1 cellular context compared by ENCODE assay signal in the genomic region with DNA sequence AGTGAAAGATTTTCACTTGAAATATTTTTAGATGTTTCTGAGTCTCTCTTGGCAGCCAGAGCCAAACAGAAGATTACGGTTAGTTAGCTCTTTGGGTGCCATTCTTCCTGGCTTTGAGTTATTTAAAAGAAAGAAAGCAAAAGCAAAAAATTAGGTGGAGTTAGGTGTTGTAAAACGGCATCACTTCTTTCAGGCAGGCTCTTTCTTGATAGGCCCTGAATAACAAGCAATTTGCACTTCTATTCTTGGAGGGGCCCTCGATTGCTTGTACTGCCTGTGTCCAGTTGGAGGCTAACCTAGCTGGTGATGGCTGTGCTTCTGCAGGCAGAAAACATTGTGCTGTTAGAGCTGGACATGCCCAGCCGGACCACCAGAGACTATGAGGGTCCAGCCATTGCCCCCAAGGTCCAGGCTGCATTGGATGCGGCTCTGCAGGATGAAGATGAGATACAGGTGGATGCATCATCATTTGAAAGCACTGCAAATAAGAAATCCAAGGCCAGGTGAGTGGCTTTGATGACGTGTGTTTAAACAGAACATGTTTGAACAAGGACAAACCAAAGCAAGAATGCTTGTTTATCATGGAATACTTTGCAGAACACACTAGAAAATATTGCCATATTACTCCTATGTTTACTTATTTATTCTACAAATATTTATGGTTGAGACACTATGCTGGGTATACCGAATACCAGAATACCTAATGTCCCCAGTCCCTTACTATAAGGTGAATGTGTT.
TF ChIP-seq lines count a peak whose summit lies in the region.

No MANE protein-coding gene starts in this region.

TF ChIP-seq in HepG2, 621 proteins besides CTCF, POLR2A, EP300 and RAD21 (continued from another document and continues in another):
- TF ChIP-seq, protein P1, sequence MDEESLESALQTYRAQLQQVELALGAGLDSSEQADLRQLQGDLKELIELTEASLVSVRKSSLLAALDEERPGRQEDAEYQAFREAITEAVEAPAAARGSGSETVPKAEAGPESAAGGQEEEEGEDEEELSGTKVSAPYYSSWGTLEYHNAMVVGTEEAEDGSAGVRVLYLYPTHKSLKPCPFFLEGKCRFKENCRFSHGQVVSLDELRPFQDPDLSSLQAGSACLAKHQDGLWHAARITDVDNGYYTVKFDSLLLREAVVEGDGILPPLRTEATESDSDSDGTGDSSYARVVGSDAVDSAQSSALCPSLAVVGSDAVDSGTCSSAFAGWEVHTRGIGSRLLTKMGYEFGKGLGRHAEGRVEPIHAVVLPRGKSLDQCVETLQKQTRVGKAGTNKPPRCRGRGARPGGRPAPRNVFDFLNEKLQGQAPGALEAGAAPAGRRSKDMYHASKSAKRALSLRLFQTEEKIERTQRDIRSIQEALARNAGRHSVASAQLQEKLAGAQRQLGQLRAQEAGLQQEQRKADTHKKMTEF (CRISPR knock-in tag; IDR thresholded peaks at IDR 0.05), result peak; percentile 97
- TF ChIP-seq MTA1 (CRISPR knock-in tag; IDR thresholded peaks at IDR 0.05; ENCODE audit: borderline replicate concordance), result peak; percentile 31; the same call in 1 of the 2 replicates
- TF ChIP-seq SMARCC2 (IDR thresholded peaks at IDR 0.05), result 0 out of 2 replicates have a peak, but pooled peaks have one; percentile 21
- TF ChIP-seq, protein P2, sequence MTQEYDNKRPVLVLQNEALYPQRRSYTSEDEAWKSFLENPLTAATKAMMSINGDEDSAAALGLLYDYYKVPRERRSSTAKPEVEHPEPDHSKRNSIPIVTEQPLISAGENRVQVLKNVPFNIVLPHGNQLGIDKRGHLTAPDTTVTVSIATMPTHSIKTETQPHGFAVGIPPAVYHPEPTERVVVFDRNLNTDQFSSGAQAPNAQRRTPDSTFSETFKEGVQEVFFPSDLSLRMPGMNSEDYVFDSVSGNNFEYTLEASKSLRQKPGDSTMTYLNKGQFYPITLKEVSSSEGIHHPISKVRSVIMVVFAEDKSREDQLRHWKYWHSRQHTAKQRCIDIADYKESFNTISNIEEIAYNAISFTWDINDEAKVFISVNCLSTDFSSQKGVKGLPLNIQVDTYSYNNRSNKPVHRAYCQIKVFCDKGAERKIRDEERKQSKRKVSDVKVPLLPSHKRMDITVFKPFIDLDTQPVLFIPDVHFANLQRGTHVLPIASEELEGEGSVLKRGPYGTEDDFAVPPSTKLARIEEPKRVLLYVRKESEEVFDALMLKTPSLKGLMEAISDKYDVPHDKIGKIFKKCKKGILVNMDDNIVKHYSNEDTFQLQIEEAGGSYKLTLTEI (CRISPR knock-in tag; conservative IDR thresholded peaks at IDR 0.05), result no peak
- TF ChIP-seq NFYB (CRISPR knock-in tag; IDR thresholded peaks at IDR 0.05), result 0 out of 2 replicates have a peak, but pooled peaks have one; percentile 0
- TF ChIP-seq, protein P3, sequence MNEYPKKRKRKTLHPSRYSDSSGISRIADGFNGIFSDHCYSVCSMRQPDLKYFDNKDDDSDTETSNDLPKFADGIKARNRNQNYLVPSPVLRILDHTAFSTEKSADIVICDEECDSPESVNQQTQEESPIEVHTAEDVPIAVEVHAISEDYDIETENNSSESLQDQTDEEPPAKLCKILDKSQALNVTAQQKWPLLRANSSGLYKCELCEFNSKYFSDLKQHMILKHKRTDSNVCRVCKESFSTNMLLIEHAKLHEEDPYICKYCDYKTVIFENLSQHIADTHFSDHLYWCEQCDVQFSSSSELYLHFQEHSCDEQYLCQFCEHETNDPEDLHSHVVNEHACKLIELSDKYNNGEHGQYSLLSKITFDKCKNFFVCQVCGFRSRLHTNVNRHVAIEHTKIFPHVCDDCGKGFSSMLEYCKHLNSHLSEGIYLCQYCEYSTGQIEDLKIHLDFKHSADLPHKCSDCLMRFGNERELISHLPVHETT (CRISPR knock-in tag; conservative IDR thresholded peaks at IDR 0.05), result no peak
- TF ChIP-seq KLF16 (CRISPR knock-in tag; IDR thresholded peaks at IDR 0.05), result peak in 1 of 2 experiments; percentile 94; a peak in 2 of 4 replicates
- peak; percentile 94 for TF ChIP-seq RXRB (CRISPR knock-in tag; IDR thresholded peaks at IDR 0.05; ENCODE audit: borderline replicate concordance)
- TF ChIP-seq, protein P4, sequence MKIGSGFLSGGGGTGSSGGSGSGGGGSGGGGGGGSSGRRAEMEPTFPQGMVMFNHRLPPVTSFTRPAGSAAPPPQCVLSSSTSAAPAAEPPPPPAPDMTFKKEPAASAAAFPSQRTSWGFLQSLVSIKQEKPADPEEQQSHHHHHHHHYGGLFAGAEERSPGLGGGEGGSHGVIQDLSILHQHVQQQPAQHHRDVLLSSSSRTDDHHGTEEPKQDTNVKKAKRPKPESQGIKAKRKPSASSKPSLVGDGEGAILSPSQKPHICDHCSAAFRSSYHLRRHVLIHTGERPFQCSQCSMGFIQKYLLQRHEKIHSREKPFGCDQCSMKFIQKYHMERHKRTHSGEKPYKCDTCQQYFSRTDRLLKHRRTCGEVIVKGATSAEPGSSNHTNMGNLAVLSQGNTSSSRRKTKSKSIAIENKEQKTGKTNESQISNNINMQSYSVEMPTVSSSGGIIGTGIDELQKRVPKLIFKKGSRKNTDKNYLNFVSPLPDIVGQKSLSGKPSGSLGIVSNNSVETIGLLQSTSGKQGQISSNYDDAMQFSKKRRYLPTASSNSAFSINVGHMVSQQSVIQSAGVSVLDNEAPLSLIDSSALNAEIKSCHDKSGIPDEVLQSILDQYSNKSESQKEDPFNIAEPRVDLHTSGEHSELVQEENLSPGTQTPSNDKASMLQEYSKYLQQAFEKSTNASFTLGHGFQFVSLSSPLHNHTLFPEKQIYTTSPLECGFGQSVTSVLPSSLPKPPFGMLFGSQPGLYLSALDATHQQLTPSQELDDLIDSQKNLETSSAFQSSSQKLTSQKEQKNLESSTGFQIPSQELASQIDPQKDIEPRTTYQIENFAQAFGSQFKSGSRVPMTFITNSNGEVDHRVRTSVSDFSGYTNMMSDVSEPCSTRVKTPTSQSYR (CRISPR knock-in tag; IDR thresholded peaks at IDR 0.05; ENCODE audit: borderline replicate concordance), result peak; percentile 41; the same call in 1 of the 2 replicates
- TF ChIP-seq, protein P5, sequence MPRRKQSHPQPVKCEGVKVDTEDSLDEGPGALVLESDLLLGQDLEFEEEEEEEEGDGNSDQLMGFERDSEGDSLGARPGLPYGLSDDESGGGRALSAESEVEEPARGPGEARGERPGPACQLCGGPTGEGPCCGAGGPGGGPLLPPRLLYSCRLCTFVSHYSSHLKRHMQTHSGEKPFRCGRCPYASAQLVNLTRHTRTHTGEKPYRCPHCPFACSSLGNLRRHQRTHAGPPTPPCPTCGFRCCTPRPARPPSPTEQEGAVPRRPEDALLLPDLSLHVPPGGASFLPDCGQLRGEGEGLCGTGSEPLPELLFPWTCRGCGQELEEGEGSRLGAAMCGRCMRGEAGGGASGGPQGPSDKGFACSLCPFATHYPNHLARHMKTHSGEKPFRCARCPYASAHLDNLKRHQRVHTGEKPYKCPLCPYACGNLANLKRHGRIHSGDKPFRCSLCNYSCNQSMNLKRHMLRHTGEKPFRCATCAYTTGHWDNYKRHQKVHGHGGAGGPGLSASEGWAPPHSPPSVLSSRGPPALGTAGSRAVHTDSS (CRISPR knock-in tag; conservative IDR thresholded peaks at IDR 0.05), result no peak
- peak; percentile 99 for TF ChIP-seq TBX3 (IDR thresholded peaks at IDR 0.05; ENCODE audit: borderline replicate concordance)
- TF ChIP-seq ZBTB1 (CRISPR knock-in tag; IDR thresholded peaks at IDR 0.05; ENCODE audit: borderline replicate concordance), result no peak
- no peak for TF ChIP-seq SRSF9 (IDR thresholded peaks at IDR 0.05; ENCODE audit: borderline replicate concordance, insufficient read depth, low read depth, low read length, poor library complexity, severe bottlenecking)
- TF ChIP-seq ZNF782 (CRISPR knock-in tag; IDR thresholded peaks at IDR 0.05; ENCODE audit: borderline replicate concordance), result no peak
- TF ChIP-seq GATAD2A (CRISPR knock-in tag; IDR thresholded peaks at IDR 0.05), result peak; percentile 99
- peak; percentile 92 for TF ChIP-seq MIXL1 (CRISPR knock-in tag; IDR thresholded peaks at IDR 0.05)
- peak; percentile 93 for TF ChIP-seq FOXK2 (IDR thresholded peaks at IDR 0.05)
- TF ChIP-seq FOXJ3 (CRISPR knock-in tag; IDR thresholded peaks at IDR 0.05; ENCODE audit: borderline replicate concordance), result peak; percentile 89; the same call in 1 of the 2 replicates
- TF ChIP-seq TCF7 (IDR thresholded peaks at IDR 0.05; ENCODE audit: low read depth), result peak; percentile 95
- TF ChIP-seq HNRNPLL (IDR thresholded peaks at IDR 0.05; ENCODE audit: low read depth, low read length, poor library complexity, severe bottlenecking), result no peak
- TF ChIP-seq FOSL2 (CRISPR knock-in tag; IDR thresholded peaks at IDR 0.05), result peak; percentile 94
- TF ChIP-seq ZNF350 (CRISPR knock-in tag; IDR thresholded peaks at IDR 0.05; ENCODE audit: borderline replicate concordance, low read depth), result no peak
- TF ChIP-seq ATAD3A (CRISPR knock-in tag; IDR thresholded peaks at IDR 0.05), result no peak
- TF ChIP-seq HOXA5 (CRISPR knock-in tag; IDR thresholded peaks at IDR 0.05), result 0 out of 2 replicates have a peak, but pooled peaks have one; percentile 15
- TF ChIP-seq, protein P6, sequence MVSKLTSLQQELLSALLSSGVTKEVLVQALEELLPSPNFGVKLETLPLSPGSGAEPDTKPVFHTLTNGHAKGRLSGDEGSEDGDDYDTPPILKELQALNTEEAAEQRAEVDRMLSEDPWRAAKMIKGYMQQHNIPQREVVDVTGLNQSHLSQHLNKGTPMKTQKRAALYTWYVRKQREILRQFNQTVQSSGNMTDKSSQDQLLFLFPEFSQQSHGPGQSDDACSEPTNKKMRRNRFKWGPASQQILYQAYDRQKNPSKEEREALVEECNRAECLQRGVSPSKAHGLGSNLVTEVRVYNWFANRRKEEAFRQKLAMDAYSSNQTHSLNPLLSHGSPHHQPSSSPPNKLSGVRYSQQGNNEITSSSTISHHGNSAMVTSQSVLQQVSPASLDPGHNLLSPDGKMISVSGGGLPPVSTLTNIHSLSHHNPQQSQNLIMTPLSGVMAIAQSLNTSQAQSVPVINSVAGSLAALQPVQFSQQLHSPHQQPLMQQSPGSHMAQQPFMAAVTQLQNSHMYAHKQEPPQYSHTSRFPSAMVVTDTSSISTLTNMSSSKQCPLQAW (CRISPR knock-in tag; IDR thresholded peaks at IDR 0.05), result peak; percentile 78
- peak; percentile 91 for TF ChIP-seq SAP130 (CRISPR knock-in tag; IDR thresholded peaks at IDR 0.05; ENCODE audit: low read depth)
- 0 out of 2 replicates have a peak, but pooled peaks have one; percentile 10 for TF ChIP-seq CHD2 (IDR thresholded peaks at IDR 0.05; ENCODE audit: low read depth, low read length)
- TF ChIP-seq REXO4 (CRISPR knock-in tag; IDR thresholded peaks at IDR 0.05; ENCODE audit: borderline replicate concordance), result no peak
- 0 out of 2 replicates have a peak, but pooled peaks have one; percentile 51 for TF ChIP-seq ZNF205 (CRISPR knock-in tag; IDR thresholded peaks at IDR 0.05)
- TF ChIP-seq, protein P7, sequence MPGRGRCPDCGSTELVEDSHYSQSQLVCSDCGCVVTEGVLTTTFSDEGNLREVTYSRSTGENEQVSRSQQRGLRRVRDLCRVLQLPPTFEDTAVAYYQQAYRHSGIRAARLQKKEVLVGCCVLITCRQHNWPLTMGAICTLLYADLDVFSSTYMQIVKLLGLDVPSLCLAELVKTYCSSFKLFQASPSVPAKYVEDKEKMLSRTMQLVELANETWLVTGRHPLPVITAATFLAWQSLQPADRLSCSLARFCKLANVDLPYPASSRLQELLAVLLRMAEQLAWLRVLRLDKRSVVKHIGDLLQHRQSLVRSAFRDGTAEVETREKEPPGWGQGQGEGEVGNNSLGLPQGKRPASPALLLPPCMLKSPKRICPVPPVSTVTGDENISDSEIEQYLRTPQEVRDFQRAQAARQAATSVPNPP (CRISPR knock-in tag; IDR thresholded peaks at IDR 0.05), result no peak
- TF ChIP-seq CBFB (CRISPR knock-in tag; IDR thresholded peaks at IDR 0.05), result 0 out of 2 replicates have a peak, but pooled peaks have one; percentile 36
- TF ChIP-seq GABPB1 (CRISPR knock-in tag; IDR thresholded peaks at IDR 0.05), result peak; percentile 16; the same call in 1 of the 2 replicates
- TF ChIP-seq, protein P8, sequence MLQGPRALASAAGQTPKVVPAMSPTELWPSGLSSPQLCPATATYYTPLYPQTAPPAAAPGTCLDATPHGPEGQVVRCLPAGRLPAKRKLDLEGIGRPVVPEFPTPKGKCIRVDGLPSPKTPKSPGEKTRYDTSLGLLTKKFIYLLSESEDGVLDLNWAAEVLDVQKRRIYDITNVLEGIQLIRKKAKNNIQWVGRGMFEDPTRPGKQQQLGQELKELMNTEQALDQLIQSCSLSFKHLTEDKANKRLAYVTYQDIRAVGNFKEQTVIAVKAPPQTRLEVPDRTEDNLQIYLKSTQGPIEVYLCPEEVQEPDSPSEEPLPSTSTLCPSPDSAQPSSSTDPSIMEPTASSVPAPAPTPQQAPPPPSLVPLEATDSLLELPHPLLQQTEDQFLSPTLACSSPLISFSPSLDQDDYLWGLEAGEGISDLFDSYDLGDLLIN (CRISPR knock-in tag; IDR thresholded peaks at IDR 0.05; ENCODE audit: borderline replicate concordance), result no peak
- TF ChIP-seq, protein P9, sequence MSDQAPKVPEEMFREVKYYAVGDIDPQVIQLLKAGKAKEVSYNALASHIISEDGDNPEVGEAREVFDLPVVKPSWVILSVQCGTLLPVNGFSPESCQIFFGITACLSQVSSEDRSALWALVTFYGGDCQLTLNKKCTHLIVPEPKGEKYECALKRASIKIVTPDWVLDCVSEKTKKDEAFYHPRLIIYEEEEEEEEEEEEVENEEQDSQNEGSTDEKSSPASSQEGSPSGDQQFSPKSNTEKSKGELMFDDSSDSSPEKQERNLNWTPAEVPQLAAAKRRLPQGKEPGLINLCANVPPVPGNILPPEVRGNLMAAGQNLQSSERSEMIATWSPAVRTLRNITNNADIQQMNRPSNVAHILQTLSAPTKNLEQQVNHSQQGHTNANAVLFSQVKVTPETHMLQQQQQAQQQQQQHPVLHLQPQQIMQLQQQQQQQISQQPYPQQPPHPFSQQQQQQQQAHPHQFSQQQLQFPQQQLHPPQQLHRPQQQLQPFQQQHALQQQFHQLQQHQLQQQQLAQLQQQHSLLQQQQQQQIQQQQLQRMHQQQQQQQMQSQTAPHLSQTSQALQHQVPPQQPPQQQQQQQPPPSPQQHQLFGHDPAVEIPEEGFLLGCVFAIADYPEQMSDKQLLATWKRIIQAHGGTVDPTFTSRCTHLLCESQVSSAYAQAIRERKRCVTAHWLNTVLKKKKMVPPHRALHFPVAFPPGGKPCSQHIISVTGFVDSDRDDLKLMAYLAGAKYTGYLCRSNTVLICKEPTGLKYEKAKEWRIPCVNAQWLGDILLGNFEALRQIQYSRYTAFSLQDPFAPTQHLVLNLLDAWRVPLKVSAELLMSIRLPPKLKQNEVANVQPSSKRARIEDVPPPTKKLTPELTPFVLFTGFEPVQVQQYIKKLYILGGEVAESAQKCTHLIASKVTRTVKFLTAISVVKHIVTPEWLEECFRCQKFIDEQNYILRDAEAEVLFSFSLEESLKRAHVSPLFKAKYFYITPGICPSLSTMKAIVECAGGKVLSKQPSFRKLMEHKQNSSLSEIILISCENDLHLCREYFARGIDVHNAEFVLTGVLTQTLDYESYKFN (CRISPR knock-in tag; conservative IDR thresholded peaks at IDR 0.05), result peak; percentile 92
- TF ChIP-seq, protein P10, sequence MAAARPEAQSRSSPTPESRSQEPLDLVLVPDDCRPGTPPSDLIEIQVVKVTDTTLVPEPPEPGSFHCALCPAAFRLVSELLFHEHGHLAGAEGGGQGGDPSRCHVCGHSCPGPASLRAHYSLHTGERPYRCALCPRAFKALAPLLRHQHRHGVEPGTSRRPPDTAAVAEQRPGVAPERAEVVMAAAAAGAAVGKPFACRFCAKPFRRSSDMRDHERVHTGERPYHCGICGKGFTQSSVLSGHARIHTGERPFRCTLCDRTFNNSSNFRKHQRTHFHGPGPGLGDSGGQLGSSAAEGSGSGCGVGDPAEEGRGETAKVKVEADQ (CRISPR knock-in tag; IDR thresholded peaks at IDR 0.05; ENCODE audit: borderline replicate concordance), result no peak
- peak; percentile 20 for TF ChIP-seq YY1 (IDR thresholded peaks at IDR 0.05; ENCODE audit: insufficient read depth, insufficient replicate concordance, low read depth, low read length)
- TF ChIP-seq ZEB1 (IDR thresholded peaks at IDR 0.05; ENCODE audit: insufficient replicate concordance, low read depth), result peak; percentile 98
